In the genomic region with DNA sequence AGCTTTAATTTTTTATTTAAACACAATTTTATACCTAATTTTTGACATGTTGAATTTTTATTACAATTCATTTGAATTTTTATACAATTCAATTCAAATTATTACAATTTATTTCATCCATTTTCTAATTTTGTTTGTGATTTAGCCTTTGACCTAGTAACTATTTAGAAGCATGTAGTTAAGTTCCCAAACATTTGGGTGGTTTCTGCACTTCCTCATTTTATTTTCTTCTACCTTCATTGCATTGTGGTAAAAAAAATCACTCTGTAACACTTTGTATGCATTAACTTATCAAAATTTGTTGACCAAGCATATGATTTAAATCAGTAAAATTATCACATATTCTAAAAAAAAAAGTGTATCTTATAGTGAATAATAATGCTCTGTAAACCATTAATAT, we compare ENCODE assay signal across 21 cellular contexts.
"Had no signal": no experiment of that assay in that cellular context is flagged by ENCODE, and none has a peak within 500 bp of the region (broad histone marks: within the 10 kb centered on the region; RNA-seq: fewer than 3 reads in every experiment).

No MANE protein-coding gene starts in this region.

- H3K27me3 ChIP-seq: esophagus muscularis mucosa, hepatocyte, spleen, tibial artery, upper lobe of left lung, uterus had no signal

- H2AFZ ChIP-seq: hepatocyte had no signal

- DNase-seq: effector memory CD8-positive, alpha-beta T cell; foreskin fibroblast; head of caudate nucleus; left colon; left ventricle myocardium superior; mucosa of descending colon; natural killer cell; posterior cingulate gyrus; spleen; stimulated activated CD4-positive, alpha-beta T cell treated with anti-CD3 and anti-CD28 coated beads, Interleukin-15, amount 100 ng/mL, for 24 hours; stimulated activated CD4-positive, alpha-beta T cell treated with anti-CD3 and anti-CD28 coated beads, Interleukin-1b, Interleukin-23, amount 100 ng/mL, for 48 hours; stimulated activated CD4-positive, alpha-beta T cell treated with anti-CD3 and anti-CD28 coated beads, Interleukin-4, amount 100 ng/mL, for 24 hours; tibial artery; upper lobe of left lung; uterus had no signal

- H3K9me3 ChIP-seq: esophagus muscularis mucosa, tibial artery, upper lobe of left lung, uterus had no signal

- H3K4me2 ChIP-seq: hepatocyte had no signal

- H3K27ac ChIP-seq: epithelial cell of prostate, esophagus muscularis mucosa, hepatocyte, spleen, tibial artery, upper lobe of left lung, uterus had no signal

- H3K4me3 ChIP-seq: esophagus muscularis mucosa, hepatocyte, lung, mucosa of descending colon, spleen, tibial artery, upper lobe of left lung, uterus had no signal

- H3K36me3 ChIP-seq: esophagus muscularis mucosa, spleen, tibial artery, upper lobe of left lung, uterus had no signal

- ATAC-seq: effector memory CD8-positive, alpha-beta T cell; left colon; left ventricle myocardium superior; mucosa of descending colon; natural killer cell; sciatic nerve; stimulated activated memory B cell treated with anti-CD40 and anti-IgM and Interleukin-4, amounts not matched to agents 10 μg/mL and 1 μg/mL and 100 μg/mL, for 72 hours had no signal

- H3K79me2 ChIP-seq: hepatocyte had no signal

- H3K4me1 ChIP-seq: esophagus muscularis mucosa, spleen, tibial artery, upper lobe of left lung, uterus had no signal
